ENCODE assay signal across 3 cellular contexts in the genomic region with DNA sequence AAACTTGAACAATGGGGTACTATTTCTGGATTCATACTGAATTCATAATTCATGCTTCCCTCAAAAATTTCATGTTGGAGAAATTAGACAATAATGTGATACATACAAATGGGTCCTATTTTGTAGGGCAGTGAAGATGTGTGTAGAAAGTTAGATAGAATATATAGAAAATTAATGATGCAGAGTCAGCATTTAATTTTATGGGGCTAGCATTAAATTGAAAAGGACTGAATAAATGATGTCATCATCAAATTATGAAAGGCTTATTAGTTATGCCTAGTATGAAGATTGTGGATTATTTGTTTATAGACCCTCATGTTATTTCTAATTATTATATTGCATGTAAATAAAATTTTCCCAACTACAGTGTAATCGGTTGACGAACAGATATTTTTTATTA.
TF ChIP-seq lines count a peak whose summit lies in the region.

No MANE protein-coding gene starts in this region.

TF ChIP-seq in HepG2, 621 proteins besides CTCF, POLR2A, EP300 and RAD21:
- TF ChIP-seq ZFP36L1 (CRISPR knock-in tag; IDR thresholded peaks at IDR 0.05) (no peak), ZNF841 (CRISPR knock-in tag; IDR thresholded peaks at IDR 0.05; ENCODE audit: borderline replicate concordance) (no peak), ETS1 (CRISPR knock-in tag; IDR thresholded peaks at IDR 0.05) (no peak), ZNF282 (IDR thresholded peaks at IDR 0.05; ENCODE audit: partially characterized antibody) (no peak), ZNF10 (CRISPR knock-in tag; IDR thresholded peaks at IDR 0.05; ENCODE audit: borderline replicate concordance, low read depth) (no peak), EHMT2 (IDR thresholded peaks at IDR 0.05; ENCODE audit: borderline replicate concordance, low read depth, low read length) (no peak), RFX1 (IDR thresholded peaks at IDR 0.05) (no peak), ATF7 (IDR thresholded peaks at IDR 0.05) (peak; percentile 82), ATF7 (CRISPR knock-in tag; IDR thresholded peaks at IDR 0.05) (no peak), THAP7 (CRISPR knock-in tag; IDR thresholded peaks at IDR 0.05) (no peak), MAFF (IDR thresholded peaks at IDR 0.05; ENCODE audit: low read depth, low read length) (peak; percentile 88), MAFK (conservative IDR thresholded peaks at IDR 0.05 in 1 of 2, IDR thresholded peaks at IDR 0.05 in 1 of 2; ENCODE audit: low read length in 2 of 2) (peak; percentile 81 to 93), MIER3 (CRISPR knock-in tag; IDR thresholded peaks at IDR 0.05; ENCODE audit: borderline replicate concordance) (no peak)

TF ChIP-seq in IMR-90, 13 proteins besides CTCF, POLR2A, EP300 and RAD21:
- TF ChIP-seq, protein P1, sequence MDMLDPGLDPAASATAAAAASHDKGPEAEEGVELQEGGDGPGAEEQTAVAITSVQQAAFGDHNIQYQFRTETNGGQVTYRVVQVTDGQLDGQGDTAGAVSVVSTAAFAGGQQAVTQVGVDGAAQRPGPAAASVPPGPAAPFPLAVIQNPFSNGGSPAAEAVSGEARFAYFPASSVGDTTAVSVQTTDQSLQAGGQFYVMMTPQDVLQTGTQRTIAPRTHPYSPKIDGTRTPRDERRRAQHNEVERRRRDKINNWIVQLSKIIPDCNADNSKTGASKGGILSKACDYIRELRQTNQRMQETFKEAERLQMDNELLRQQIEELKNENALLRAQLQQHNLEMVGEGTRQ (IDR thresholded peaks at IDR 0.05; ENCODE audit: low read depth, low read length): no peak
- TF ChIP-seq MAFK (IDR thresholded peaks at IDR 0.05; ENCODE audit: low read depth, low read length): peak; percentile 94

TF ChIP-seq in K562, 482 proteins besides CTCF, POLR2A, EP300 and RAD21:
- TF ChIP-seq MAFF (IDR thresholded peaks at IDR 0.05; ENCODE audit: low read length) (peak; percentile 57), MAFG (tag; conservative IDR thresholded peaks at IDR 0.05) (peak; percentile 62), MAFK (IDR thresholded peaks at IDR 0.05; ENCODE audit: low read length) (peak; percentile 67; the same call in 1 of the 2 replicates), ZNF316 (IDR thresholded peaks at IDR 0.05) (peak; percentile 83), C11orf30 (IDR thresholded peaks at IDR 0.05; ENCODE audit: low read depth) (peak; percentile 64), TCF3 (CRISPR knock-in tag; IDR thresholded peaks at IDR 0.05) (no peak)
- TF ChIP-seq, protein P2, sequence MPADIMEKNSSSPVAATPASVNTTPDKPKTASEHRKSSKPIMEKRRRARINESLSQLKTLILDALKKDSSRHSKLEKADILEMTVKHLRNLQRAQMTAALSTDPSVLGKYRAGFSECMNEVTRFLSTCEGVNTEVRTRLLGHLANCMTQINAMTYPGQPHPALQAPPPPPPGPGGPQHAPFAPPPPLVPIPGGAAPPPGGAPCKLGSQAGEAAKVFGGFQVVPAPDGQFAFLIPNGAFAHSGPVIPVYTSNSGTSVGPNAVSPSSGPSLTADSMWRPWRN (IDR thresholded peaks at IDR 0.05; ENCODE audit: low read depth): no peak
- TF ChIP-seq, protein P3, sequence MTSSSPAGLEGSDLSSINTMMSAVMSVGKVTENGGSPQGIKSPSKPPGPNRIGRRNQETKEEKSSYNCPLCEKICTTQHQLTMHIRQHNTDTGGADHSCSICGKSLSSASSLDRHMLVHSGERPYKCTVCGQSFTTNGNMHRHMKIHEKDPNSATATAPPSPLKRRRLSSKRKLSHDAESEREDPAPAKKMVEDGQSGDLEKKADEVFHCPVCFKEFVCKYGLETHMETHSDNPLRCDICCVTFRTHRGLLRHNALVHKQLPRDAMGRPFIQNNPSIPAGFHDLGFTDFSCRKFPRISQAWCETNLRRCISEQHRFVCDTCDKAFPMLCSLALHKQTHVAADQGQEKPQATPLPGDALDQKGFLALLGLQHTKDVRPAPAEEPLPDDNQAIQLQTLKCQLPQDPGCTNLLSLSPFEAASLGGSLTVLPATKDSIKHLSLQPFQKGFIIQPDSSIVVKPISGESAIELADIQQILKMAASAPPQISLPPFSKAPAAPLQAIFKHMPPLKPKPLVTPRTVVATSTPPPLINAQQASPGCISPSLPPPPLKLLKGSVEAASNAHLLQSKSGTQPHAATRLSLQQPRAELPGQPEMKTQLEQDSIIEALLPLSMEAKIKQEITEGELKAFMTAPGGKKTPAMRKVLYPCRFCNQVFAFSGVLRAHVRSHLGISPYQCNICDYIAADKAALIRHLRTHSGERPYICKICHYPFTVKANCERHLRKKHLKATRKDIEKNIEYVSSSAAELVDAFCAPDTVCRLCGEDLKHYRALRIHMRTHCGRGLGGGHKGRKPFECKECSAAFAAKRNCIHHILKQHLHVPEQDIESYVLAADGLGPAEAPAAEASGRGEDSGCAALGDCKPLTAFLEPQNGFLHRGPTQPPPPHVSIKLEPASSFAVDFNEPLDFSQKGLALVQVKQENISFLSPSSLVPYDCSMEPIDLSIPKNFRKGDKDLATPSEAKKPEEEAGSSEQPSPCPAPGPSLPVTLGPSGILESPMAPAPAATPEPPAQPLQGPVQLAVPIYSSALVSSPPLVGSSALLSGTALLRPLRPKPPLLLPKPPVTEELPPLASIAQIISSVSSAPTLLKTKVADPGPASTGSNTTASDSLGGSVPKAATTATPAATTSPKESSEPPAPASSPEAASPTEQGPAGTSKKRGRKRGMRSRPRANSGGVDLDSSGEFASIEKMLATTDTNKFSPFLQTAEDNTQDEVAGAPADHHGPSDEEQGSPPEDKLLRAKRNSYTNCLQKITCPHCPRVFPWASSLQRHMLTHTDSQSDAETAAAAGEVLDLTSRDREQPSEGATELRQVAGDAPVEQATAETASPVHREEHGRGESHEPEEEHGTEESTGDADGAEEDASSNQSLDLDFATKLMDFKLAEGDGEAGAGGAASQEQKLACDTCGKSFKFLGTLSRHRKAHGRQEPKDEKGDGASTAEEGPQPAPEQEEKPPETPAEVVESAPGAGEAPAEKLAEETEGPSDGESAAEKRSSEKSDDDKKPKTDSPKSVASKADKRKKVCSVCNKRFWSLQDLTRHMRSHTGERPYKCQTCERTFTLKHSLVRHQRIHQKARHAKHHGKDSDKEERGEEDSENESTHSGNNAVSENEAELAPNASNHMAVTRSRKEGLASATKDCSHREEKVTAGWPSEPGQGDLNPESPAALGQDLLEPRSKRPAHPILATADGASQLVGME (CRISPR knock-in tag; IDR thresholded peaks at IDR 0.05): no peak
